In the genomic region with DNA sequence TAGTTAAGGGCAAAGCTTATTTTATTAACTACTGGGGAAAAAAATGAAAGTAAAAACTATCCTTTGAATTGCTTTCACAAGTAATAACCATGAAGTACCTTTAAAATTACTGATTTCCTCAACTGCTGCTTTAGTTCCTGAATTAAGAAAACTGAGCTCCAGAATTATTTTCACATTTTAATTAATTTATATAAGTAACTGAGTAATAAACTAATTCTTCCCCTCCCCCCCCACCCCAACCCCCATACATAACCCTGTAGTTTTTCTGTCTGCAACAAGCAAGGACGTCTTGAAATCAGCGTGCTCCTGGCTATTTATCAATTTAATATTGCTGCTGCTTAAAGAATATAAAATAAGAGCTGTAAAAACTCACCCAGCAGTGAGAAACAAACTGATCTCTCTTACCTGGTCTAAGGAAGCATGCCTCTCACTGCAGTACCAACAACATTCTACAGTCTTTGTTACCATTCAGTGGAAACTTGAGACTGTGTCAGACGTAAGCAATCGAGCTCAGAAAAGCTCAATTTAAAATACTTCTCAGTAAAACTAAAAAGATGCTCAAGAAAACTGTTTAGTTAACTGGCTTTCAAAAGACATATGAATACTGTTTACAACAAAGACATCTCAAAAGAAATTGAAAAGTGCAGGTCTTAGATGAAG, we compare ENCODE assay signal across 8 cellular contexts.
DNase-seq lines count a peak whose midpoint lies in the region; ATAC-seq and TF ChIP-seq lines count a peak whose summit lies in the region.

No MANE protein-coding gene starts in this region.

- H3K9ac ChIP-seq in colonic mucosa (ENCODE audit: low read depth in 2 of 2, low read length in 2 of 2) (peak overlapping the region in 1 of 2 donors; percentile 46), stomach smooth muscle (ENCODE audit: low read length in 2 of 2) (peak overlapping the region in 1 of 2 donors; percentile 42)

- H3K27ac ChIP-seq in RWPE1 (no peak overlapping the region), colonic mucosa (peak overlapping the region; percentile 18), stomach smooth muscle (ENCODE audit: low read length) (no peak overlapping the region)

- H3K27me3 ChIP-seq in colonic mucosa (no peaks in the 10 kb centered on the region), stomach smooth muscle (ENCODE audit: control insufficient read depth in 1 of 2, insufficient read depth in 2 of 2, low read length in 2 of 2) (no peaks in the 10 kb centered on the region)

- TF ChIP-seq CTCF in RWPE1 (conservative IDR thresholded peaks at IDR 0.05; ENCODE audit: low read depth) = no peak
- no peak for TF ChIP-seq CTCF in colonic mucosa (IDR thresholded peaks at IDR 0.05)

- POLR2A ChIA-PET in RWPE1 (lab: Yijun Ruan, JAX; ENCODE audit: low non-redundant PET) = no interaction called here

- H3K4me1 ChIP-seq in colonic mucosa (no peaks in the 10 kb centered on the region), stomach smooth muscle (ENCODE audit: control insufficient read depth, insufficient read depth, low read length) (peaks cover 3% of the 10 kb centered on the region)

- H3K4me3 ChIP-seq in colonic mucosa (peak overlapping the region; percentile 30), stomach smooth muscle (ENCODE audit: low read length in 2 of 2) (peak overlapping the region; percentile 73 to 82)

- intact Hi-C loops in colonic mucosa (cut with DNase I) = no loop called here

- DNase-seq in COLO668 (lab: John Stamatoyannopoulos, UW; ENCODE audit: unreplicated experiment) = peak; percentile 36
- DNase-seq in RWPE1 (ENCODE audit: low spot score) = peak; percentile 53
- peak; percentile 53 for DNase-seq in colonic mucosa
- DNase-seq in left kidney (ENCODE audit: low read depth, low spot score) = peak; percentile 93
- no peak for DNase-seq in cortex of kidney (lab: John Stamatoyannopoulos, UW)

- peak; percentile 47 for ATAC-seq in GM19023 (IDR thresholded peaks at IDR 0.05; ENCODE audit: unreplicated experiment)
- peak; percentile 52 for ATAC-seq in HG03571 (IDR thresholded peaks at IDR 0.05; ENCODE audit: unreplicated experiment)

- CTCF ChIA-PET in RWPE1 (lab: Yijun Ruan, JAX) = interaction anchor here (0.6 kb wide), 1 partner anchor 433 kb away, joined by 5 read pairs; no protein-coding TSS in a partner anchor

- H3K36me3 ChIP-seq in colonic mucosa (no peaks in the 10 kb centered on the region), stomach smooth muscle (ENCODE audit: control insufficient read depth in 2 of 2, insufficient read depth in 2 of 2, low read length in 2 of 2) (no peaks in the 10 kb centered on the region)

- H3K9me3 ChIP-seq in colonic mucosa = no peaks in the 10 kb centered on the region
- no peaks in the 10 kb centered on the region for H3K9me3 ChIP-seq in stomach smooth muscle (ENCODE audit: control insufficient read depth in 2 of 2, low read length in 2 of 2)
